In genomic region chr1:68984289-68984688, GRCh38 we compare ENCODE assay signal across 2 cellular contexts.
"Had no signal": no experiment of that assay in that cellular context is flagged by ENCODE, and none has a peak within 500 bp of the region (broad histone marks: within the 10 kb centered on the region; RNA-seq: fewer than 3 reads in every experiment).

No MANE protein-coding gene starts in this region.

- DNase-seq: GDM1, GF-D8 had no signal
